14 cellular contexts compared by ENCODE assay signal in the genomic region with DNA sequence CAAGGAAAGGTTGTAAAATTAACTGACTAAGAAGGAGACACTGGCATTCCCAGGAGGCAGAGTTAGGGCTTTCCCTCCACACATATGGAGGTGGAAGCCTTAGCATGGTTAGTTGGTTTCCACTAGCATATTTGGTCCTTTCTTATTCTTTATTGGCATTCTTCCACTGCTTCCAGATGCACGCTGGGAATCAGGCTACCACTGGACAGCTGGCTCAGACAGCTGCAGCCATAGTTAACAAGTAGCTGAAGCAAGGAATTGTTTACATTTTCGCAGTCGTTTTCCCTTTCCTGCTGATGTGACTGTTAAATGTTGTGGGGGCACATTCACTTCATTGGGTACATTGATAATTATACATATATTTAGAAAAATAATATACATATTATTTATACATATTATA.
"Had no signal": no experiment of that assay in that cellular context is flagged by ENCODE, and none has a peak within 500 bp of the region (broad histone marks: within the 10 kb centered on the region; RNA-seq: fewer than 3 reads in every experiment).

No MANE protein-coding gene starts in this region.

- H3K27ac ChIP-seq: gastrocnemius medialis, transverse colon had no signal

- H3K9me3 Mint-ChIP-seq: stimulated activated naive B cell treated with anti-CD40 and anti-IgM and Interleukin-4, amounts not matched to agents 10 μg/mL and 1 μg/mL and 100 μg/mL, for 72 hours had no signal

- H3K36me3 ChIP-seq: gastrocnemius medialis, transverse colon had no signal

- H3K36me3 Mint-ChIP-seq: activated naive CD8-positive, alpha-beta T cell treated with anti-CD3 and anti-CD28 coated beads for 36 hours; stimulated activated naive B cell treated with anti-CD40 and anti-IgM and Interleukin-4, amounts not matched to agents 10 μg/mL and 1 μg/mL and 100 μg/mL, for 72 hours had no signal

- FAIRE-seq: bronchial epithelial cell had no signal

- H3K9me3 ChIP-seq: gastrocnemius medialis, mucosa of descending colon, transverse colon had no signal

- H3K4me1 ChIP-seq: gastrocnemius medialis, transverse colon had no signal

- H3K4me1 Mint-ChIP-seq: activated naive CD8-positive, alpha-beta T cell treated with anti-CD3 and anti-CD28 coated beads for 36 hours; stimulated activated naive B cell treated with anti-CD40 and anti-IgM and Interleukin-4, amounts not matched to agents 10 μg/mL and 1 μg/mL and 100 μg/mL, for 72 hours had no signal

- H3K4me3 ChIP-seq: gastrocnemius medialis, mucosa of descending colon, transverse colon had no signal

- H3K27ac Mint-ChIP-seq: activated naive CD8-positive, alpha-beta T cell treated with anti-CD3 and anti-CD28 coated beads for 36 hours; natural killer cell treated with Interleukin-12 subunit alpha and Interleukin-12 subunit beta and Interleukin-15 and Interleukin-18, amount 100 ng/mL, for 72 hours; stimulated activated naive B cell treated with anti-CD40 and anti-IgM and Interleukin-4, amounts not matched to agents 10 μg/mL and 1 μg/mL and 100 μg/mL, for 72 hours had no signal

- H3K27me3 ChIP-seq: gastrocnemius medialis, transverse colon had no signal

- H3K27me3 Mint-ChIP-seq: activated naive CD8-positive, alpha-beta T cell treated with anti-CD3 and anti-CD28 coated beads for 36 hours; natural killer cell treated with Interleukin-12 subunit alpha and Interleukin-12 subunit beta and Interleukin-15 and Interleukin-18, amount 100 ng/mL, for 72 hours; progenitor cell of endocrine pancreas; stimulated activated naive B cell treated with anti-CD40 and anti-IgM and Interleukin-4, amounts not matched to agents 10 μg/mL and 1 μg/mL and 100 μg/mL, for 72 hours had no signal

- DNase-seq: activated gamma-delta T cell; activated naive CD8-positive, alpha-beta T cell treated with anti-CD3 and anti-CD28 coated beads for 36 hours; activated T-cell treated with anti-CD3 and anti-CD28 coated beads, Interleukin-2, amount 50 U/mL, for 1 hour; gastrocnemius medialis; mucosa of descending colon; occipital lobe; right cardiac atrium; stimulated activated CD4-positive, alpha-beta T cell treated with anti-CD3 and anti-CD28 coated beads, Interleukin-2, amount 100 ng/mL, for 24 hours; stimulated activated naive B cell treated with anti-CD40 and anti-IgM and Interleukin-4, amounts not matched to agents 10 μg/mL and 1 μg/mL and 100 μg/mL, for 72 hours; T-helper 2 cell; transverse colon had no signal

- H3K4me3 Mint-ChIP-seq: activated naive CD8-positive, alpha-beta T cell treated with anti-CD3 and anti-CD28 coated beads for 36 hours; natural killer cell treated with Interleukin-12 subunit alpha and Interleukin-12 subunit beta and Interleukin-15 and Interleukin-18, amount 100 ng/mL, for 72 hours; stimulated activated naive B cell treated with anti-CD40 and anti-IgM and Interleukin-4, amounts not matched to agents 10 μg/mL and 1 μg/mL and 100 μg/mL, for 72 hours had no signal
